In genomic region chr4:101347557-101348366, GRCh38 we compare ENCODE assay signal across 8 cellular contexts. TPM values are rescaled to one million over a fixed set of nuclear protein-coding genes. Genes with fewer than 3 reads are reported as not detected.
DNase-seq lines count a peak whose midpoint lies in the region; ATAC-seq, FAIRE-seq and TF ChIP-seq lines count a peak whose summit lies in the region.

No MANE protein-coding gene starts in this region.

- H3K4me2 ChIP-seq in keratinocyte (ENCODE audit: control insufficient read depth, extremely low read depth, insufficient read depth, low read depth, low read length) = peak overlapping the region; percentile 97

- H3K79me2 ChIP-seq in keratinocyte (ENCODE audit: control insufficient read depth, insufficient read depth, low read length) = peaks cover 50% of the 10 kb centered on the region

- TF ChIP-seq CTCF in AG10803 (conservative IDR thresholded peaks at IDR 0.05; ENCODE audit: low read length) = peak; percentile 25
- TF ChIP-seq CTCF in keratinocyte (optimal IDR thresholded peaks at IDR 0.05 in 1 of 3, IDR thresholded peaks at IDR 0.05 in 1 of 3, conservative IDR thresholded peaks at IDR 0.05 in 1 of 3; ENCODE audit: extremely low read depth in 1 of 3, insufficient read depth in 2 of 3, low read length in 3 of 3) = peak in 1 of 3 experiments; percentile 16

- H4K20me1 ChIP-seq in keratinocyte (ENCODE audit: control insufficient read depth, extremely low read depth, insufficient read depth, low read length) = peaks cover 5% of the 10 kb centered on the region

- H3K27me3 ChIP-seq in keratinocyte (ENCODE audit: control insufficient read depth, extremely low read depth, insufficient read depth, low read length) = no peaks in the 10 kb centered on the region

- FAIRE-seq in keratinocyte (lab: Jason Lieb, UNC) = no peak

- peak overlapping the region; percentile 99 for H3K27ac ChIP-seq in keratinocyte (ENCODE audit: control insufficient read depth, insufficient read depth, low read length)

- H3K4me3 ChIP-seq in AG10803 (ENCODE audit: low read length) (peak overlapping the region; percentile 88), keratinocyte (ENCODE audit: control insufficient read depth in 2 of 3, extremely low read depth in 1 of 3, insufficient read depth in 2 of 3, low read depth in 1 of 3, low read length in 3 of 3) (peak overlapping the region; percentile 62 to 95 (median 87))

- DNase-seq in AG10803 (ENCODE audit: low read depth) (peak; percentile 97), NCI-H345 treated with DMSO at 0.1 percent for 48 hours (lab: John Stamatoyannopoulos, UW; ENCODE audit: unreplicated experiment) (peak; percentile 78), cerebellar cortex (ENCODE audit: low spot score) (peak; percentile 98), keratinocyte (ENCODE audit: low read depth, low spot score) (peak; percentile 69)
- peak; percentile 97 to 99 (median 99) for DNase-seq in stimulated activated CD4-positive, alpha-beta T cell treated with anti-CD3 and anti-CD28 coated beads, Interleukin-12 subunit alpha, Interleukin-12 subunit beta, amount 100 ng/mL, for 48 hours (ENCODE audit: low read depth in 2 of 3, low spot score in 1 of 3)

- ATAC-seq in GM19043 (IDR thresholded peaks at IDR 0.05; ENCODE audit: low read depth, unreplicated experiment) (peak; percentile 65), HG03354 (IDR thresholded peaks at IDR 0.05; ENCODE audit: poor library complexity, severe bottlenecking, unreplicated experiment) (peak; percentile 76)
- ATAC-seq in activated CD4-positive, CD25-positive, alpha-beta regulatory T cell treated with anti-CD3 and anti-CD28 coated beads, Interleukin-2, amount 50 U/mL, for 24 hours = peak; percentile 88 to 89

- no peaks in the 10 kb centered on the region for H3K9me3 ChIP-seq in keratinocyte (ENCODE audit: control insufficient read depth, low read depth, low read length)

- no peaks in the 10 kb centered on the region for H3K9me1 ChIP-seq in keratinocyte (ENCODE audit: control insufficient read depth, extremely low read depth, insufficient read depth, low read length)

- no peaks in the 10 kb centered on the region for H3K36me3 ChIP-seq in keratinocyte (ENCODE audit: control insufficient read depth in 2 of 2, extremely low read depth in 1 of 2, insufficient read depth in 2 of 2, low read length in 2 of 2)

- dilution Hi-C loops in keratinocyte (cut with MboI; ENCODE audit: extremely low pct_ligation_motif_present, low sequenced_read_pairs) = no loop called here

- H3K9ac ChIP-seq in keratinocyte (ENCODE audit: control insufficient read depth, extremely low read depth, insufficient read depth, low read length) = peak overlapping the region; percentile 99

- peaks cover 32% of the 10 kb centered on the region for H3K4me1 ChIP-seq in keratinocyte (ENCODE audit: control insufficient read depth, extremely low read depth, insufficient read depth, low read length)

- H2AFZ ChIP-seq in keratinocyte (ENCODE audit: control insufficient read depth, low read length) = peak overlapping the region; percentile 84

RNA-seq across cellular contexts. Expression of gene PPP3CA, which starts 0.4 kb away (rescaled TPM):
- polyA plus RNA-seq in keratinocyte = 24.9 to 44.0 TPM (median 43.3 TPM) in 3 replicates
- polyA plus RNA-seq in keratinocyte (2011; ENCODE audit: low read depth) = 8.5 TPM
- polyA plus RNA-seq in keratinocyte (2011; cell fraction: cytosol; rRNA removed) = 26.2 and 53.3 TPM in 2 replicates
- 47.2 and 53.1 TPM in 2 replicates for polyA plus RNA-seq in keratinocyte (2011; cell fraction: nucleus; rRNA removed)
- 26.5 and 65.2 TPM in 2 replicates for polyA plus RNA-seq in keratinocyte (2012; ENCODE audit: low replicate concordance)
- polyA minus RNA-seq in keratinocyte = 30.8 to 95.0 TPM (median 41.5 TPM) in 3 replicates
- polyA minus RNA-seq in keratinocyte (2011; cell fraction: cytosol; rRNA and poly(A)+ RNA removed) = 63.1 TPM
- polyA minus RNA-seq in keratinocyte (2011; cell fraction: nucleus; rRNA and poly(A)+ RNA removed) = 61.9 and 124 TPM in 2 replicates

Comparison
In these comparisons a context has a peak if more than half of its experiments do, and no peak if none do; other contexts are left out.
1. Peak in every context shown above with its lines: DNase-seq, ATAC-seq, H3K4me3 ChIP-seq and H3K27ac ChIP-seq.